14 cellular contexts compared by ENCODE assay signal in genomic region chr14:100059433-100059781, GRCh38. TPM values are rescaled to one million over a fixed set of nuclear protein-coding genes. Genes with fewer than 3 reads are reported as not detected.
DNase-seq lines count a peak whose midpoint lies in the region; ATAC-seq lines count a peak whose summit lies in the region.
"Had no signal": no experiment of that assay in that cellular context is flagged by ENCODE, and none has a peak within 500 bp of the region (broad histone marks: within the 10 kb centered on the region; RNA-seq: fewer than 3 reads in every experiment).

No MANE protein-coding gene starts in this region.

- peak overlapping the region; percentile 42 to 87 (median 53) for H3K4me3 Mint-ChIP-seq in T-cell
- peak overlapping the region; percentile 61 for H3K4me3 Mint-ChIP-seq in stimulated activated effector memory CD8-positive, alpha-beta T cell treated with anti-CD3 and anti-CD28 coated beads, Interleukin-12 subunit alpha, Interleukin-12 subunit beta, amount 100 ng/mL, for 72 hours
- H3K4me3 Mint-ChIP-seq: H9 had no signal

- no peaks in the 10 kb centered on the region for H3K36me3 Mint-ChIP-seq in T-cell
- peaks cover 10% of the 10 kb centered on the region for H3K36me3 Mint-ChIP-seq in stimulated activated effector memory CD8-positive, alpha-beta T cell treated with anti-CD3 and anti-CD28 coated beads, Interleukin-12 subunit alpha, Interleukin-12 subunit beta, amount 100 ng/mL, for 72 hours

- H3K27ac Mint-ChIP-seq in T-cell, result peak overlapping the region; percentile 93 to 94
- peak overlapping the region; percentile 89 for H3K27ac Mint-ChIP-seq in stimulated activated effector memory CD8-positive, alpha-beta T cell treated with anti-CD3 and anti-CD28 coated beads, Interleukin-12 subunit alpha, Interleukin-12 subunit beta, amount 100 ng/mL, for 72 hours
- H3K27ac Mint-ChIP-seq: H9 had no signal

- POLR2A ChIA-PET in T-cell (lab: Charles Lee), result no interaction called here

- peak; percentile 8 for DNase-seq in activated CD4-positive, alpha-beta T cell treated with anti-CD3 and anti-CD28 coated beads for 48 hours
- DNase-seq in activated CD4-positive, alpha-beta T cell treated with anti-CD3 and anti-CD28 coated beads for 1 hour, result no peak
- DNase-seq in T-cell (no peak), NCI-H146 treated with DMSO at 0.1 percent for 48 hours (lab: John Stamatoyannopoulos, UW; ENCODE audit: unreplicated experiment) (no peak), DMS 273 (lab: John Stamatoyannopoulos, UW; ENCODE audit: unreplicated experiment) (no peak)
- no peak for DNase-seq in stimulated activated effector memory CD8-positive, alpha-beta T cell treated with anti-CD3 and anti-CD28 coated beads, Interleukin-12 subunit alpha, Interleukin-12 subunit beta, amount 100 ng/mL, for 72 hours (ENCODE audit: low spot score in 2 of 2)
- DNase-seq: activated effector memory CD4-positive, alpha-beta T cell treated with Interleukin-2 at 50 U/mL for 16 hours; DMS153; H9; NCI-H1105; NCI-H446 treated with DMSO at 0.1 percent for 48 hours; transverse colon had no signal

- H3K27me3 Mint-ChIP-seq in T-cell, result no peaks in the 10 kb centered on the region

- peaks cover 76 to 89% (median 77%) of the 10 kb centered on the region in 3 donors for H3K4me1 Mint-ChIP-seq in T-cell
- H3K4me1 Mint-ChIP-seq in stimulated activated effector memory CD8-positive, alpha-beta T cell treated with anti-CD3 and anti-CD28 coated beads, Interleukin-12 subunit alpha, Interleukin-12 subunit beta, amount 100 ng/mL, for 72 hours, result peaks cover 86% of the 10 kb centered on the region
- H3K4me1 Mint-ChIP-seq: H9 had no signal

- ATAC-seq in T-cell (replicated peaks in 1 of 4) (no peak), esophagus mucosa (peak; percentile 95), HG02759 (IDR thresholded peaks at IDR 0.05; ENCODE audit: unreplicated experiment) (no peak)
- ATAC-seq in stimulated activated effector memory CD8-positive, alpha-beta T cell treated with anti-CD3 and anti-CD28 coated beads, Interleukin-12 subunit alpha, Interleukin-12 subunit beta, amount 100 ng/mL, for 72 hours, result no peak

- CTCF ChIA-PET in T-cell (lab: Charles Lee), result interaction anchor here in 1 of 2 donors (1.2 to 5.2 kb wide), 2 partner anchors 11 to 49 kb away, joined by 5 to 30 read pairs; no protein-coding TSS in a partner anchor

- no peaks in the 10 kb centered on the region for H3K9me3 Mint-ChIP-seq in T-cell
- H3K9me3 Mint-ChIP-seq in stimulated activated effector memory CD8-positive, alpha-beta T cell treated with anti-CD3 and anti-CD28 coated beads, Interleukin-12 subunit alpha, Interleukin-12 subunit beta, amount 100 ng/mL, for 72 hours, result no peaks in the 10 kb centered on the region

RNA-seq across cellular contexts. Expression of gene EVL, which starts 5.8 kb away (rescaled TPM):
- 1,000 to 10,000 TPM; 1,049 to 1,157 (median 1,125) TPM for total RNA-seq in T-cell
- 25.2 TPM for total RNA-seq in esophagus mucosa

Comparison
In these comparisons a context has a peak if more than half of its experiments do, and no peak if none do; other contexts are left out.
1. RNA of gene EVL, which starts 5.8 kb away (total RNA-seq): 1,049 to 1,157 TPM in T-cell; 25.2 TPM in esophagus mucosa (single experiment); every median in the first group is over 10 times any median in the second.